Comparison of ENCODE assay signal across 20 cellular contexts in the genomic region with DNA sequence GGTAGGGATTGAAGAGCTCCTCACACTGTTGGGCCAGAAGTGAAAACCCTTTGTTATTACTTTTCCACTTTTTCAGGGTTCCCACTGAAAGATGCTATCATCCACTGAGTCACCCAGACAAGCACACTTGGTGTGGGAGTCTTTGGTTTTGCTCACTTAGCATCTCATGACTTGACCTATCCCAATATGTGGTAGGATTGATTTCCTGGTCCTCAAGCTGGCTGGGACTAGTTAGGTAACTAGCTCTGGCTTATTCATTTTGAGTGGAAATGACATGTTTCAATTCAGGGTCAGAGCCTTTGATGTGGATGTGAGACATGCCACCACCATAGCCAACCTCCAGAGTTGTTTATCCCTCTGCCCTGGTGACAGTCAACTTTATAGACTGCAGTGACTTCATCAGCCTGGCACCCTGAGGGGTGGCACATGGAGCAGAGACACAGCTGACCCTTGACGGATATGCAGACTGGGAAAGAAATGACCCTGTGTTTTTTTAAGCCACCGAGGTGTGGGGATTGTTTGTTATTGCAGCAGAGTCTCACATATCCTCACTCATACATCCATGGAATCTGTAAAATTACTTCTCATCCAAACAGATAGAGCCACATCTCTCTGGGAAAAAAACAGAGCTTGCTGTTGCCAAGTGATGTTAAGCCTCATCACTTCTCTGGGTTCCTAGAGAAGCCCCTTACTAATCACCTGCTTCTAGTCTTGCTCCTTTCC.
A peak's percentile ranks its signal among the peaks of the same experiment; 100 is the strongest.
DNase-seq lines count a peak whose midpoint lies in the region; ATAC-seq, FAIRE-seq and TF ChIP-seq lines count a peak whose summit lies in the region.
"Had no signal": no experiment of that assay in that cellular context is flagged by ENCODE, and none has a peak within 500 bp of the region (broad histone marks: within the 10 kb centered on the region; RNA-seq: fewer than 3 reads in every experiment).

No MANE protein-coding gene starts in this region.

- no peak for TF ChIP-seq POLR2A in HepG2 (IDR thresholded peaks at IDR 0.05; ENCODE audit: insufficient read depth in 1 of 2, low read depth in 2 of 2, low read length in 2 of 2)
- TF ChIP-seq POLR2A in right lobe of liver (IDR thresholded peaks at IDR 0.05): no peak

- H2AFZ ChIP-seq in HepG2 (ENCODE audit: low read length): no peak overlapping the region

- peak; percentile 26 for ATAC-seq in activated CD4-positive, alpha-beta T cell treated with anti-CD3 and anti-CD28 coated beads for 36 hours
- no peak for ATAC-seq in HepG2
- no peak for ATAC-seq in right lobe of liver
- ATAC-seq in mucosa of descending colon: no peak
- no peak for ATAC-seq in HG03095 (IDR thresholded peaks at IDR 0.05; ENCODE audit: unreplicated experiment)
- ATAC-seq: CD8-positive, alpha-beta T cell had no signal

- H3K27ac ChIP-seq in HepG2 (ENCODE audit: extremely low read length, insufficient read depth, low read length): no peak overlapping the region
- no peak overlapping the region for H3K27ac ChIP-seq in right lobe of liver
- H3K27ac ChIP-seq: 22Rv1 had no signal

- H3K4me3 ChIP-seq in HepG2 (replicated peaks in 1 of 3; ENCODE audit: insufficient read depth in 1 of 3, low read depth in 2 of 3, low read length in 3 of 3): no peak overlapping the region
- no peak overlapping the region for H3K4me3 ChIP-seq in right lobe of liver
- H3K4me3 ChIP-seq in mucosa of descending colon: no peak overlapping the region

- no peak for TF ChIP-seq RAD21 in HepG2 (CRISPR knock-in tag; IDR thresholded peaks at IDR 0.05)

- peaks cover 4% of the 10 kb centered on the region for H3K9me3 Mint-ChIP-seq in activated CD4-positive, alpha-beta T cell treated with anti-CD3 and anti-CD28 coated beads for 36 hours (ENCODE audit: low read depth)
- peaks cover 3% of the 10 kb centered on the region for H3K9me3 Mint-ChIP-seq in osteocyte (ENCODE audit: unreplicated experiment)

- FAIRE-seq in HepG2 (lab: Jason Lieb, UNC): no peak
- FAIRE-seq: D721Med, G401.6, GM12891 had no signal

- H3K4me2 ChIP-seq in HepG2 (ENCODE audit: low read depth, low read length): no peak overlapping the region

- H3K27ac Mint-ChIP-seq in activated CD4-positive, alpha-beta T cell treated with anti-CD3 and anti-CD28 coated beads for 36 hours: no peak overlapping the region
- no peak overlapping the region for H3K27ac Mint-ChIP-seq in osteocyte (ENCODE audit: unreplicated experiment)
- H3K27ac Mint-ChIP-seq: CD14-positive monocyte; CD8-positive, alpha-beta T cell; H9 had no signal

- TF ChIP-seq CTCF in HepG2 (CRISPR knock-in tag; IDR thresholded peaks at IDR 0.05) (no peak), right lobe of liver (IDR thresholded peaks at IDR 0.05) (no peak), osteocyte (IDR thresholded peaks at IDR 0.05) (no peak), mucosa of descending colon (IDR thresholded peaks at IDR 0.05) (no peak)

- no peaks in the 10 kb centered on the region for H4K20me1 ChIP-seq in HepG2 (ENCODE audit: insufficient read depth, low read length)

- no peaks in the 10 kb centered on the region for H3K4me1 Mint-ChIP-seq in activated CD4-positive, alpha-beta T cell treated with anti-CD3 and anti-CD28 coated beads for 36 hours
- no peaks in the 10 kb centered on the region for H3K4me1 Mint-ChIP-seq in osteocyte (ENCODE audit: unreplicated experiment)
- H3K4me1 Mint-ChIP-seq: CD14-positive monocyte, H9 had no signal

- peaks cover 30% of the 10 kb centered on the region for H3K27me3 Mint-ChIP-seq in activated CD4-positive, alpha-beta T cell treated with anti-CD3 and anti-CD28 coated beads for 36 hours
- peaks cover 9% of the 10 kb centered on the region for H3K27me3 Mint-ChIP-seq in osteocyte (ENCODE audit: unreplicated experiment)

- BruUV-seq in HepG2 (replicated peaks; lab: Mats Ljungman, UMichigan): no TSS peak

- H3K36me3 Mint-ChIP-seq in activated CD4-positive, alpha-beta T cell treated with anti-CD3 and anti-CD28 coated beads for 36 hours (ENCODE audit: low read depth): no peaks in the 10 kb centered on the region
- no peaks in the 10 kb centered on the region for H3K36me3 Mint-ChIP-seq in osteocyte (ENCODE audit: unreplicated experiment)
- H3K36me3 Mint-ChIP-seq: CD14-positive monocyte; CD8-positive, alpha-beta T cell had no signal

- no peak for DNase-seq in activated CD4-positive, alpha-beta T cell treated with anti-CD3 and anti-CD28 coated beads for 36 hours
- DNase-seq in activated CD4-positive, alpha-beta T cell treated with anti-CD3 and anti-CD28 coated beads for 1 hour: no peak
- DNase-seq in HepG2 (ENCODE audit: low spot score) (no peak), right lobe of liver (no peak), osteocyte (ENCODE audit: extremely low spot score, unreplicated experiment) (peak; percentile 38), ureter (ENCODE audit: low spot score) (peak; percentile 1), mucosa of descending colon (no peak)
- DNase-seq: CD8-positive, alpha-beta T cell; COR-L47; DMS153; DMS79 treated with DMSO at 0.1 percent for 48 hours; EL; GOT3; H9 had no signal

- POLR2A ChIA-PET in activated CD4-positive, alpha-beta T cell treated with anti-CD3 and anti-CD28 coated beads for 36 hours (lab: Charles Lee): no interaction called here
- POLR2A ChIA-PET in HepG2 (lab: Yijun Ruan, JAX): no interaction called here

- CTCF ChIA-PET in activated CD4-positive, alpha-beta T cell treated with anti-CD3 and anti-CD28 coated beads for 36 hours (lab: Charles Lee): interaction anchor here (0.6 kb wide), 1 partner anchor 31 kb away, joined by 3 read pairs; no protein-coding TSS in a partner anchor
- CTCF ChIA-PET in HepG2 (lab: Yijun Ruan, JAX; ENCODE audit: low intra/inter-chr PET ratio, low total read pairs): no interaction called here

- H3K36me3 ChIP-seq in HepG2 (replicated peaks in 1 of 2; ENCODE audit: control insufficient read depth in 1 of 2, insufficient read depth in 2 of 2, low read length in 2 of 2) (no peaks in the 10 kb centered on the region), right lobe of liver (no peaks in the 10 kb centered on the region), mucosa of descending colon (ENCODE audit: low read depth) (no peaks in the 10 kb centered on the region)

- in situ Hi-C loops in HepG2 (cut with HindIII; ENCODE audit: extremely low pct_ligation_motif_present, low pct_unique_long_range_greater_than_20kb): no loop called here

- intact Hi-C loops in activated CD4-positive, alpha-beta T cell treated with anti-CD3 and anti-CD28 coated beads for 36 hours (cut with DNase I, micrococcal nuclease): no loop called here
- intact Hi-C loops in HepG2 (cut with micrococcal nuclease; ENCODE audit: unreplicated experiment): no loop called here
- intact Hi-C loops in right lobe of liver (cut with DNase I): no loop called here
- intact Hi-C loops in mucosa of descending colon (cut with DNase I, micrococcal nuclease): no loop called here

- H3K27me3 ChIP-seq in HepG2 (ENCODE audit: control insufficient read depth in 1 of 2, insufficient read depth in 2 of 2, low read length in 2 of 2): no peaks in the 10 kb centered on the region
- H3K27me3 ChIP-seq in right lobe of liver: no peaks in the 10 kb centered on the region

- no peak overlapping the region for H3K9ac ChIP-seq in HepG2 (ENCODE audit: insufficient read depth, low read depth, low read length)

- H3K4me3 Mint-ChIP-seq in activated CD4-positive, alpha-beta T cell treated with anti-CD3 and anti-CD28 coated beads for 36 hours: no peak overlapping the region
- H3K4me3 Mint-ChIP-seq in osteocyte (ENCODE audit: unreplicated experiment): no peak overlapping the region
- H3K4me3 Mint-ChIP-seq: CD14-positive monocyte; CD8-positive, alpha-beta T cell; H9 had no signal

- TF ChIP-seq EP300 in HepG2 (IDR thresholded peaks at IDR 0.05; ENCODE audit: low read depth in 2 of 2, low read length in 2 of 2) (no peak), HepG2 (CRISPR knock-in tag; IDR thresholded peaks at IDR 0.05; ENCODE audit: borderline replicate concordance) (no peak)

- H3K4me1 ChIP-seq in HepG2 (ENCODE audit: insufficient read depth, low read length) (peaks cover 5% of the 10 kb centered on the region), right lobe of liver (no peaks in the 10 kb centered on the region), mucosa of descending colon (ENCODE audit: low read depth) (no peaks in the 10 kb centered on the region)

- H3K9me3 ChIP-seq in HepG2 (ENCODE audit: low read length): no peaks in the 10 kb centered on the region
- no peaks in the 10 kb centered on the region for H3K9me3 ChIP-seq in right lobe of liver
- no peaks in the 10 kb centered on the region for H3K9me3 ChIP-seq in mucosa of descending colon

- WGBS in HepG2 (ENCODE audit: low lambda C conversion rate): 0% methylated on average over 2 of the region's 2 CpGs
- WGBS in right lobe of liver (ENCODE audit: insufficient coverage, low coverage, low lambda C conversion rate, missing lambda C conversion rate): no CpG with 5 or more reads among the region's 2 CpGs

- H3K79me2 ChIP-seq in HepG2 (ENCODE audit: insufficient read depth, low read length): no peaks in the 10 kb centered on the region

TF ChIP-seq in HepG2, 621 proteins besides CTCF, POLR2A, EP300 and RAD21:
- TF ChIP-seq MAF1 (CRISPR knock-in tag; IDR thresholded peaks at IDR 0.05; ENCODE audit: borderline replicate concordance) (no peak), ZNF12 (CRISPR knock-in tag; IDR thresholded peaks at IDR 0.05) (peak; percentile 81; the same call in 1 of the 2 replicates)

Comparison
In these comparisons a context has a peak if more than half of its experiments do, and no peak if none do; other contexts are left out.
1. DNase-seq: peak in osteocyte (single experiment) and ureter (single experiment); none in activated CD4-positive, alpha-beta T cell treated with anti-CD3 and anti-CD28 coated beads for 36 hours (single experiment), activated CD4-positive, alpha-beta T cell treated with anti-CD3 and anti-CD28 coated beads for 1 hour (single experiment), HepG2 (single experiment), right lobe of liver (0 of 3) and mucosa of descending colon (0 of 3).